In the genomic region with DNA sequence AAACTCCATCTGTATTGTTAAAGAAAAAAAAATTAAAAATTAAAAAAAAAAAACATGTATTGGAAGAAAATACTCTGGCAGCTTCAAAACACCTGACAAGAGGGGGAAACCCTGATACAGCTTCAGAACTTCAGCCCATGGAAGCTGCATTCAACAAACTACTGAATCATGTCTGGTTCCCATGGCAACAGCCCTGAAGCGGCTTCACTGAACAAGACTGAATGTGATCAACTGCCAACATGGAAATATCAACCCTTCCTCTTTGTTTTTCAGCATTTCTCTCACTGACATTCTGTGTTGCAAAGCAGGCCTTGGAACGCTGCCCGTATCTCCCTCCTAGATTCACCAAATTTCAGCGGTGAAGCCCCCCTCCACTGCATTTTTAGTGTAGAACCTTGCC, we compare ENCODE assay signal across 7 cellular contexts. TPM values are rescaled to one million over a fixed set of nuclear protein-coding genes. Genes with fewer than 3 reads are reported as not detected.
A peak's percentile ranks its signal among the peaks of the same experiment; 100 is the strongest.
DNase-seq lines count a peak whose midpoint lies in the region; ATAC-seq and TF ChIP-seq lines count a peak whose summit lies in the region.

No MANE protein-coding gene starts in this region.

- ATAC-seq in GM19395 (IDR thresholded peaks at IDR 0.05; ENCODE audit: unreplicated experiment) (peak; percentile 49), aorta (ENCODE audit: low FRiP score) (peak; percentile 65), GM21737 (IDR thresholded peaks at IDR 0.05; ENCODE audit: unreplicated experiment) (no peak)

- H3K9me3 ChIP-seq in neutrophil, result no peaks in the 10 kb centered on the region
- H3K9me3 ChIP-seq in aorta (ENCODE audit: control insufficient read depth, low read length), result no peaks in the 10 kb centered on the region

- H3K27me3 ChIP-seq in neutrophil (no peaks in the 10 kb centered on the region), aorta (ENCODE audit: control insufficient read depth in 1 of 2, insufficient read depth in 2 of 2, low read length in 1 of 2) (no peaks in the 10 kb centered on the region)

- DNase-seq in NCI-H1105 treated with DMSO at 0.1 percent for 48 hours (lab: John Stamatoyannopoulos, UW) (peak; percentile 42), activated T-cell treated with anti-CD3 and anti-CD28 coated beads for 4 hours (peak; percentile 34), fibroblast of mammary gland (ENCODE audit: low read depth) (peak; percentile 90), aorta (peak; percentile 82 to 86)

- H3K4me1 ChIP-seq in neutrophil (ENCODE audit: control insufficient read depth in 1 of 2, insufficient read depth in 1 of 2, low read depth in 1 of 2, low read length in 1 of 2) (peaks cover 87 to 91% of the 10 kb centered on the region in 2 experiments), aorta (ENCODE audit: control insufficient read depth in 1 of 2, insufficient read depth in 2 of 2, low read length in 2 of 2) (peaks cover 0 to 7% of the 10 kb centered on the region in 2 donors)

- intact Hi-C loops in aorta (cut with DNase I), result no loop called here

- H3K27ac ChIP-seq in neutrophil (peak overlapping the region; percentile 95), aorta (ENCODE audit: low read depth in 1 of 2, low read length in 2 of 2) (no peak overlapping the region)

- WGBS in aorta, 2 donors, result 3 to 7% methylated on average over 4 of the region's 4 CpGs

- TF ChIP-seq CTCF in fibroblast of mammary gland (conservative IDR thresholded peaks at IDR 0.05; ENCODE audit: control insufficient read depth, insufficient read depth, low read depth, low read length) (no peak), neutrophil (IDR thresholded peaks at IDR 0.05) (no peak)

- H3K4me3 ChIP-seq in fibroblast of mammary gland (ENCODE audit: control insufficient read depth, low read depth, low read length) (no peak overlapping the region), neutrophil (ENCODE audit: low read depth in 1 of 2, low read length in 1 of 2) (peak overlapping the region in 1 of 2 experiments; percentile 37), aorta (ENCODE audit: low read length in 2 of 2) (no peak overlapping the region)

- no peaks in the 10 kb centered on the region for H3K36me3 ChIP-seq in neutrophil
- no peaks in the 10 kb centered on the region for H3K36me3 ChIP-seq in aorta (ENCODE audit: control insufficient read depth in 1 of 2, insufficient read depth in 2 of 2, low read length in 1 of 2)

RNA-seq across cellular contexts. Expression of gene GPCPD1, which starts 48.1 kb away (rescaled TPM):
- 10 to 100 TPM; 37.8 to 55.5 TPM for total RNA-seq in aorta
- polyA plus RNA-seq in aorta, result 10 to 100 TPM in 1 of 2 donors, 1 to 10 TPM in 1; 5.9 to 16.4 TPM

Comparison
In these comparisons a context has a peak if more than half of its experiments do, and no peak if none do; other contexts are left out.
1. DNase-seq: peak in every context shown above with its lines; median percentile 90 in fibroblast of mammary gland; 84 in aorta; 42 in NCI-H1105 treated with DMSO at 0.1 percent for 48 hours; 34 in activated T-cell treated with anti-CD3 and anti-CD28 coated beads for 4 hours.